In genomic region chr12:67070604-67071003, GRCh38 we compare ENCODE assay signal across 2 cellular contexts.
TF ChIP-seq lines count a peak whose summit lies in the region.

No MANE protein-coding gene starts in this region.

TF ChIP-seq in SK-N-SH, 30 proteins besides CTCF, POLR2A, EP300 and RAD21 (continued from another document):
- TF ChIP-seq REST (IDR thresholded peaks at IDR 0.05; ENCODE audit: low read depth, low read length) = no peak
- no peak for TF ChIP-seq CHD2 (IDR thresholded peaks at IDR 0.05; ENCODE audit: low read length, partially characterized antibody)
- no peak for TF ChIP-seq TEAD4 (IDR thresholded peaks at IDR 0.05; ENCODE audit: borderline replicate concordance, insufficient read depth)
- TF ChIP-seq IRF3 (IDR thresholded peaks at IDR 0.05; ENCODE audit: low read depth, low read length) = no peak
- no peak for TF ChIP-seq FOXJ3 (CRISPR knock-in tag; IDR thresholded peaks at IDR 0.05)
- TF ChIP-seq SMC3 (IDR thresholded peaks at IDR 0.05; ENCODE audit: low read depth, low read length) = no peak
- TF ChIP-seq USF1 (IDR thresholded peaks at IDR 0.05; ENCODE audit: borderline replicate concordance, low read depth) = no peak
- no peak for TF ChIP-seq NRF1 (IDR thresholded peaks at IDR 0.05; ENCODE audit: low read depth, low read length)
TF ChIP-seq in SK-N-SH: peak in this region for 0.

TF ChIP-seq in SK-N-SH treated with all-trans-retinoic acid at 6 μM for 48 hours, 23 proteins besides CTCF, POLR2A, EP300 and RAD21 (continued from another document):
- no peak for TF ChIP-seq TSHZ2 (CRISPR knock-in tag; IDR thresholded peaks at IDR 0.05)
- no peak for TF ChIP-seq GLIS3 (CRISPR knock-in tag; IDR thresholded peaks at IDR 0.05)
- TF ChIP-seq RARB (CRISPR knock-in tag; IDR thresholded peaks at IDR 0.05) = no peak
- no peak for TF ChIP-seq ZNF565 (CRISPR knock-in tag; conservative IDR thresholded peaks at IDR 0.05; ENCODE audit: low read depth)
- TF ChIP-seq PATZ1 (CRISPR knock-in tag; IDR thresholded peaks at IDR 0.05; ENCODE audit: borderline replicate concordance) = no peak
- TF ChIP-seq TOX (CRISPR knock-in tag; IDR thresholded peaks at IDR 0.05; ENCODE audit: borderline replicate concordance) = no peak
- TF ChIP-seq CSRNP3 (CRISPR knock-in tag; IDR thresholded peaks at IDR 0.05) = no peak
- no peak for TF ChIP-seq ZC3H10 (CRISPR knock-in tag; IDR thresholded peaks at IDR 0.05)
- TF ChIP-seq ZFP30 (CRISPR knock-in tag; IDR thresholded peaks at IDR 0.05) = no peak
- TF ChIP-seq ZFP3 (CRISPR knock-in tag; IDR thresholded peaks at IDR 0.05) = no peak
- no peak for TF ChIP-seq POU6F1 (CRISPR knock-in tag; IDR thresholded peaks at IDR 0.05; ENCODE audit: borderline replicate concordance, low read depth)
- TF ChIP-seq ARNTL (CRISPR knock-in tag; IDR thresholded peaks at IDR 0.05; ENCODE audit: borderline replicate concordance, low read depth) = no peak
- TF ChIP-seq CSDC2 (CRISPR knock-in tag; IDR thresholded peaks at IDR 0.05) = no peak
- TF ChIP-seq ISL1 (CRISPR knock-in tag; IDR thresholded peaks at IDR 0.05) = no peak
